In the genomic region with DNA sequence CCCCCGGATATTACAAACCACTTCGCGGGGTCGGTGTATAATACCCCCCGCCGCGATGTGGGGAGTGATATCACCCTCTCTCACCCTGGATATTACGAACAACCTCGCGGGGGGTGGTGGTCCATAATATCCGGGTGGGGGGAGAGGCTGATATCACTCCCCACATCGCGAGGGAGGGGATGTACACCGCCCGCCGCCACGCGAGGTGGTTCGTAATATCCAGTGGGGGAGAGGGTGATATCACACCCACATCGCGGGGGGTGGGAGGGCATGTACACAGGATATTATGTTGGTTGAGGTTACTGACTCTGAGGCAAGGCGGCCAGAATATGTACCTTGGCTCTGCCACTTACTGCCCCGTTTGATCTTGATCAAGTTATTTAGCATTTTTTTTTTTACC, we compare ENCODE assay signal across 16 cellular contexts. TPM values are rescaled to one million over a fixed set of nuclear protein-coding genes. Genes with fewer than 3 reads are reported as not detected.
DNase-seq lines count a peak whose midpoint lies in the region; ATAC-seq, FAIRE-seq and TF ChIP-seq lines count a peak whose summit lies in the region.
"Had no signal": no experiment of that assay in that cellular context is flagged by ENCODE, and none has a peak within 500 bp of the region (broad histone marks: within the 10 kb centered on the region; RNA-seq: fewer than 3 reads in every experiment).

No MANE protein-coding gene starts in this region.

- H3K4me1 Mint-ChIP-seq in stimulated activated memory B cell treated with anti-CD40 and anti-IgM and Interleukin-4, amounts not matched to agents 10 μg/mL and 1 μg/mL and 100 μg/mL, for 72 hours: no peaks in the 10 kb centered on the region
- H3K4me1 Mint-ChIP-seq: CD14-positive monocyte had no signal

- FAIRE-seq in islet of Langerhans (lab: Jason Lieb, UNC): peak; percentile 49
- FAIRE-seq: GM18507, H54 had no signal

- no peaks in the 10 kb centered on the region for H3K27me3 ChIP-seq in right lobe of liver

- intact Hi-C loops in Right ventricle myocardium superior (cut with DNase I): no loop called here
- intact Hi-C loops in right lobe of liver (cut with DNase I): no loop called here

- TF ChIP-seq POLR2A in NB4 (IDR thresholded peaks at IDR 0.05; ENCODE audit: extremely low read depth, insufficient read length) (no peak), right lobe of liver (IDR thresholded peaks at IDR 0.05) (no peak)

- 80% methylated on average over 5 of the region's 23 CpGs for WGBS in right lobe of liver (ENCODE audit: insufficient coverage, low coverage, low lambda C conversion rate, missing lambda C conversion rate)

- no peak for TF ChIP-seq CTCF in NB4 (IDR thresholded peaks at IDR 0.05; ENCODE audit: low read depth, low read length)
- TF ChIP-seq CTCF in right lobe of liver (IDR thresholded peaks at IDR 0.05): no peak

- no peaks in the 10 kb centered on the region for H3K9me3 ChIP-seq in right lobe of liver

- peaks cover 11% of the 10 kb centered on the region for H3K27me3 Mint-ChIP-seq in stimulated activated memory B cell treated with anti-CD40 and anti-IgM and Interleukin-4, amounts not matched to agents 10 μg/mL and 1 μg/mL and 100 μg/mL, for 72 hours

- DNase-seq in NCI-H1105 treated with DMSO at 0.1 percent for 48 hours (lab: John Stamatoyannopoulos, UW) (peak; percentile 37), NCI-H1105 (lab: John Stamatoyannopoulos, UW) (no peak), NB4 (ENCODE audit: low read depth) (peak; percentile 15), Right ventricle myocardium superior (no peak), right lobe of liver (no peak), germinal center (ENCODE audit: low spot score) (no peak)
- DNase-seq: CD8-positive, alpha-beta T cell; COR-L47 had no signal

- no peaks in the 10 kb centered on the region for H3K4me1 ChIP-seq in right lobe of liver

- no peak overlapping the region for H3K27ac ChIP-seq in right lobe of liver
- H3K27ac ChIP-seq: 22Rv1, HL-60 had no signal

- H3K9me3 Mint-ChIP-seq in stimulated activated memory B cell treated with anti-CD40 and anti-IgM and Interleukin-4, amounts not matched to agents 10 μg/mL and 1 μg/mL and 100 μg/mL, for 72 hours: peaks cover 3% of the 10 kb centered on the region
- H3K9me3 Mint-ChIP-seq: CD8-positive, alpha-beta T cell had no signal

- no peaks in the 10 kb centered on the region for H3K36me3 Mint-ChIP-seq in stimulated activated memory B cell treated with anti-CD40 and anti-IgM and Interleukin-4, amounts not matched to agents 10 μg/mL and 1 μg/mL and 100 μg/mL, for 72 hours
- H3K36me3 Mint-ChIP-seq: CD14-positive monocyte; CD8-positive, alpha-beta T cell had no signal

- no peaks in the 10 kb centered on the region for H3K36me3 ChIP-seq in right lobe of liver

- H3K27ac Mint-ChIP-seq in stimulated activated memory B cell treated with anti-CD40 and anti-IgM and Interleukin-4, amounts not matched to agents 10 μg/mL and 1 μg/mL and 100 μg/mL, for 72 hours: no peak overlapping the region
- H3K27ac Mint-ChIP-seq: CD14-positive monocyte; CD8-positive, alpha-beta T cell had no signal

- H3K4me3 ChIP-seq in NB4 (ENCODE audit: low read depth, low read length) (no peak overlapping the region), right lobe of liver (no peak overlapping the region)

- no peak overlapping the region for H3K4me3 Mint-ChIP-seq in stimulated activated memory B cell treated with anti-CD40 and anti-IgM and Interleukin-4, amounts not matched to agents 10 μg/mL and 1 μg/mL and 100 μg/mL, for 72 hours
- H3K4me3 Mint-ChIP-seq: CD14-positive monocyte; CD8-positive, alpha-beta T cell had no signal

- peak; percentile 40 for ATAC-seq in stimulated activated memory B cell treated with anti-CD40 and anti-IgM and Interleukin-4, amounts not matched to agents 10 μg/mL and 1 μg/mL and 100 μg/mL, for 72 hours
- ATAC-seq in Right ventricle myocardium superior (ENCODE audit: poor library complexity) (no peak), right lobe of liver (no peak)
- ATAC-seq: CD8-positive, alpha-beta T cell; HCT116 had no signal

RNA-seq across cellular contexts. Expression of a gene that starts 14.8 kb away (rescaled TPM):
- total RNA-seq in Right ventricle myocardium superior (11.6 TPM), right lobe of liver (1 to 10 TPM; 5.2 to 7.8 (median 7.2) TPM)

Comparison
In these comparisons a context has a peak if more than half of its experiments do, and no peak if none do; other contexts are left out.
1. DNase-seq: peak in NCI-H1105 treated with DMSO at 0.1 percent for 48 hours (single experiment) and NB4 (single experiment); none in NCI-H1105 (single experiment), Right ventricle myocardium superior (single experiment), right lobe of liver (0 of 3) and germinal center (single experiment).